Comparison of ENCODE assay signal across 16 cellular contexts in the genomic region with DNA sequence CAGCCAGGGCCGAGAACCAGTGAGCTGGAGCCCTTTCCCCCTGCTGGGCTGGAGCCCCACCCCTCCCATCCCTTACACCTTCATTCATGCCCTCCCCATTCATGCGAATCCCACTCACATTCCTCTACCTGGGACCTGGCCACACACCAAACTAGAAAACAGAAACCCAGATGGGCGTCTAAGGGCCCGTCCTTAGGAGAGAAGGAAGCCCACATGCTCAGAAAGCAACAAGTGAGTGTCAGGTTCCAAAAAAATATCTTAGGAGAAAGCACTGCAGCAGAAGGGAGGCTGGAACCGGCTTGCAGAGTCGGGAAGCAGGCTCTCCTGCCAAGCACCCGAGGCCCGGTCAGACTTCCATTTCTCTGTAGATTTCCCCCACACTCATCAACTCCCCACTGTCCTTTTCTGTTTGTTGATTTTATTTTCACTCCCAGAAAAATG. TPM values are rescaled to one million over a fixed set of nuclear protein-coding genes. Genes with fewer than 3 reads are reported as not detected.
DNase-seq lines count a peak whose midpoint lies in the region; ATAC-seq and TF ChIP-seq lines count a peak whose summit lies in the region.
"Had no signal": no experiment of that assay in that cellular context is flagged by ENCODE, and none has a peak within 500 bp of the region (broad histone marks: within the 10 kb centered on the region; RNA-seq: fewer than 3 reads in every experiment).

No MANE protein-coding gene starts in this region.

- peak in 3 of 7 experiments; percentile 15 to 21 (median 18) for DNase-seq in CD8-positive, alpha-beta T cell
- no peak for DNase-seq in effector memory CD8-positive, alpha-beta T cell
- DNase-seq in nephron progenitor cell (no peak), upper lobe of left lung (no peak), 8988T (no peak), neuronal stem cell (ENCODE audit: low spot score) (no peak)
- DNase-seq: activated CD4-positive, CD25-positive, alpha-beta regulatory T cell treated with anti-CD3 and anti-CD28 coated beads, Interleukin-2, amount 50 U/mL, for 72 hours; anterior cingulate cortex; GF-D8; heart right ventricle; NCI-H1930; psoas muscle; SK-N-SH; stimulated activated naive CD4-positive, alpha-beta T cell had no signal

- no peaks in the 10 kb centered on the region for H3K27me3 ChIP-seq in CD8-positive, alpha-beta T cell (ENCODE audit: insufficient read depth, low read length)
- H3K27me3 ChIP-seq in HUES64 (ENCODE audit: insufficient read depth, low read length) (peaks cover 6% of the 10 kb centered on the region; the same call in 1 of the 2 replicates), upper lobe of left lung (no peaks in the 10 kb centered on the region), neuronal stem cell (ENCODE audit: control insufficient read depth in 3 of 3, insufficient read depth in 3 of 3, low read depth in 1 of 3, low read length in 3 of 3) (peaks cover 0 to 100% (median 5%) of the 10 kb centered on the region in 3 experiments)

- H2BK12ac ChIP-seq in neuronal stem cell (ENCODE audit: low read length) = no peak overlapping the region

- 23% methylated on average over 8 of the region's 8 CpGs for WGBS in HUES64
- 31 to 33% methylated on average over 8 of the region's 8 CpGs for WGBS in upper lobe of left lung, 2 donors
- no CpG with 5 or more reads among the region's 8 CpGs for WGBS in neuronal stem cell (ENCODE audit: extremely low coverage in 2 of 2, insufficient read length in 2 of 2, insufficient replicate concordance in 1 of 2), 2 donors

- H3K79me1 ChIP-seq in neuronal stem cell (ENCODE audit: low read depth, low read length) = no peaks in the 10 kb centered on the region

- TF ChIP-seq EP300 in upper lobe of left lung (IDR thresholded peaks at IDR 0.05) = no peak

- H2AK5ac ChIP-seq in neuronal stem cell (ENCODE audit: low read depth, low read length) = no peak overlapping the region

- peaks cover 94% of the 10 kb centered on the region for H3K4me1 ChIP-seq in CD8-positive, alpha-beta T cell (ENCODE audit: insufficient read depth, low read length)
- H3K4me1 ChIP-seq in HUES64 (ENCODE audit: insufficient read depth, low read length) (peaks cover 54% of the 10 kb centered on the region), upper lobe of left lung (no peaks in the 10 kb centered on the region), neuronal stem cell (ENCODE audit: control insufficient read depth in 2 of 2, insufficient read depth in 1 of 2, low read depth in 1 of 2, low read length in 2 of 2) (peaks cover 0 to 9% of the 10 kb centered on the region in 2 donors)
- H3K4me1 ChIP-seq: heart right ventricle, psoas muscle had no signal

- H2BK120ac ChIP-seq in neuronal stem cell (ENCODE audit: low read depth, low read length) = no peak overlapping the region

- H3K27ac ChIP-seq in CD8-positive, alpha-beta T cell (ENCODE audit: low read depth, low read length) = peak overlapping the region; percentile 97
- H3K27ac ChIP-seq in HUES64 (ENCODE audit: low read depth, low read length) (peak overlapping the region; percentile 36; the same call in 1 of the 2 replicates), upper lobe of left lung (peak overlapping the region in 1 of 4 donors; percentile 39), neuronal stem cell (replicated peaks; ENCODE audit: low read length) (no peak overlapping the region)
- H3K27ac ChIP-seq: psoas muscle had no signal

- H3K4me2 ChIP-seq in neuronal stem cell (ENCODE audit: insufficient read depth, low read length, poor library complexity, severe bottlenecking) = no peak overlapping the region
- H3K4me2 ChIP-seq: SK-N-SH had no signal

- H3K4me3 Mint-ChIP-seq in CD8-positive, alpha-beta T cell = peak overlapping the region; percentile 100
- H3K4me3 Mint-ChIP-seq in effector memory CD8-positive, alpha-beta T cell = peak overlapping the region; percentile 99
- H3K4me3 Mint-ChIP-seq in nephron progenitor cell = peak overlapping the region; percentile 1

- H3K9ac ChIP-seq in HUES64 (ENCODE audit: low read depth, low read length) = no peak overlapping the region
- H3K9ac ChIP-seq in neuronal stem cell (ENCODE audit: low read depth, low read length, poor library complexity) = no peak overlapping the region
- H3K9ac ChIP-seq: SK-N-SH had no signal

- no peak for TF ChIP-seq CTCF in CD8-positive, alpha-beta T cell (IDR thresholded peaks at IDR 0.05)
- TF ChIP-seq CTCF in nephron progenitor cell (IDR thresholded peaks at IDR 0.05) (no peak), upper lobe of left lung (IDR thresholded peaks at IDR 0.05) (no peak)

- H3K18ac ChIP-seq in neuronal stem cell (ENCODE audit: low read length) = no peak overlapping the region

- ATAC-seq in CD8-positive, alpha-beta T cell = no peak
- no peak for ATAC-seq in effector memory CD8-positive, alpha-beta T cell (replicated peaks)
- ATAC-seq in upper lobe of left lung (ENCODE audit: low FRiP score in 2 of 2) = no peak
- ATAC-seq in HG03108 (IDR thresholded peaks at IDR 0.05; ENCODE audit: unreplicated experiment) = no peak
- ATAC-seq: heart right ventricle, psoas muscle had no signal

- CTCF ChIA-PET in CD8-positive, alpha-beta T cell (lab: Charles Lee) = interaction anchor here (1.8 kb wide), 1 partner anchor 16 kb away, joined by 6 read pairs; no protein-coding TSS in a partner anchor

- no peak for TF ChIP-seq POLR2A in upper lobe of left lung (IDR thresholded peaks at IDR 0.05)

- POLR2A ChIA-PET in CD8-positive, alpha-beta T cell (lab: Charles Lee) = interaction anchor here (0.8 to 58.6 kb wide), 4 partner anchors 8 to 41 kb away, joined by 3 to 2179 read pairs (median 34); partner anchors contain the start of gene BCL11B

- H2BK15ac ChIP-seq in neuronal stem cell (ENCODE audit: low read length) = no peak overlapping the region

- peaks cover 88% of the 10 kb centered on the region for H3K36me3 Mint-ChIP-seq in CD8-positive, alpha-beta T cell
- peaks cover 100% of the 10 kb centered on the region for H3K36me3 Mint-ChIP-seq in effector memory CD8-positive, alpha-beta T cell (ENCODE audit: insufficient read depth)
- H3K36me3 Mint-ChIP-seq in nephron progenitor cell (ENCODE audit: low read depth) = no peaks in the 10 kb centered on the region

- H3K4ac ChIP-seq in neuronal stem cell (ENCODE audit: low read length) = no peak overlapping the region

- no peak overlapping the region for H3K23ac ChIP-seq in neuronal stem cell (ENCODE audit: low read depth, low read length, poor library complexity)

- peaks cover 52% of the 10 kb centered on the region for H3K36me3 ChIP-seq in CD8-positive, alpha-beta T cell (ENCODE audit: insufficient read depth, low read length)
- no peaks in the 10 kb centered on the region; the same call in 1 of the 2 replicates for H3K36me3 ChIP-seq in HUES64 (ENCODE audit: insufficient read depth, low read length)
- H3K36me3 ChIP-seq in upper lobe of left lung = no peaks in the 10 kb centered on the region
- no peaks in the 10 kb centered on the region for H3K36me3 ChIP-seq in neuronal stem cell (replicated peaks in 1 of 2; ENCODE audit: control insufficient read depth in 2 of 2, insufficient read depth in 2 of 2, low read length in 2 of 2)
- H3K36me3 ChIP-seq: heart right ventricle had no signal

- no peaks in the 10 kb centered on the region for H3K9me3 ChIP-seq in CD8-positive, alpha-beta T cell (ENCODE audit: low read length)
- no peaks in the 10 kb centered on the region for H3K9me3 ChIP-seq in HUES64 (ENCODE audit: insufficient read depth, low read depth, low read length)
- no peaks in the 10 kb centered on the region for H3K9me3 ChIP-seq in upper lobe of left lung
- no peaks in the 10 kb centered on the region for H3K9me3 ChIP-seq in neuronal stem cell (replicated peaks in 1 of 2; ENCODE audit: control insufficient read depth in 2 of 2, insufficient read depth in 1 of 2, low read depth in 1 of 2, low read length in 2 of 2)
- H3K9me3 ChIP-seq: heart right ventricle, psoas muscle, SK-N-SH had no signal

- no peaks in the 10 kb centered on the region for H3K27me3 Mint-ChIP-seq in CD8-positive, alpha-beta T cell (ENCODE audit: low read depth)
- H3K27me3 Mint-ChIP-seq in effector memory CD8-positive, alpha-beta T cell = no peaks in the 10 kb centered on the region
- peaks cover 95% of the 10 kb centered on the region for H3K27me3 Mint-ChIP-seq in nephron progenitor cell (ENCODE audit: low read depth, poor library complexity)

- H4K91ac ChIP-seq in neuronal stem cell (ENCODE audit: low read depth, low read length, poor library complexity) = no peak overlapping the region

- intact Hi-C loops in CD8-positive, alpha-beta T cell (cut with DNase I, micrococcal nuclease) = loop anchor here in 1 of 2 experiments (1.0 kb wide), 1 partner anchor 14 kb away; no protein-coding TSS in a partner anchor

- H4K8ac ChIP-seq in neuronal stem cell (ENCODE audit: low read depth, low read length) = no peak overlapping the region

- no peak overlapping the region for H2BK5ac ChIP-seq in neuronal stem cell (ENCODE audit: low read length)

- H3K4me1 Mint-ChIP-seq in CD8-positive, alpha-beta T cell (ENCODE audit: low read depth) = peaks cover 98% of the 10 kb centered on the region
- H3K4me1 Mint-ChIP-seq in effector memory CD8-positive, alpha-beta T cell (ENCODE audit: low read depth in 2 of 2) = peaks cover 83 to 88% of the 10 kb centered on the region in 2 donors
- peaks cover 67% of the 10 kb centered on the region for H3K4me1 Mint-ChIP-seq in nephron progenitor cell

- H3K14ac ChIP-seq in neuronal stem cell (ENCODE audit: low read length) = no peak overlapping the region

- H2AFZ ChIP-seq in neuronal stem cell (ENCODE audit: low read length) = no peak overlapping the region

- peak overlapping the region; percentile 100 for H3K27ac Mint-ChIP-seq in CD8-positive, alpha-beta T cell
- H3K27ac Mint-ChIP-seq in effector memory CD8-positive, alpha-beta T cell = peak overlapping the region; percentile 98 to 99
- H3K27ac Mint-ChIP-seq in nephron progenitor cell = no peak overlapping the region

- H3K4me3 ChIP-seq in CD8-positive, alpha-beta T cell (ENCODE audit: low read depth, low read length) = peak overlapping the region; percentile 22
- no peak overlapping the region for H3K4me3 ChIP-seq in HUES64 (ENCODE audit: low read length)
- H3K4me3 ChIP-seq in upper lobe of left lung = no peak overlapping the region
- H3K4me3 ChIP-seq in neuronal stem cell (ENCODE audit: low read length in 2 of 2) = no peak overlapping the region
- H3K4me3 ChIP-seq: psoas muscle had no signal

- H3K9me3 Mint-ChIP-seq in CD8-positive, alpha-beta T cell = no peaks in the 10 kb centered on the region
- H3K9me3 Mint-ChIP-seq in effector memory CD8-positive, alpha-beta T cell = no peaks in the 10 kb centered on the region
- H3K9me3 Mint-ChIP-seq in nephron progenitor cell = no peaks in the 10 kb centered on the region

RNA-seq across cellular contexts. Expression of gene BCL11B, which starts 13.6 kb away (rescaled TPM):
- 100 to 1,000 TPM; 273 to 284 TPM for total RNA-seq in CD8-positive, alpha-beta T cell
- polyA plus RNA-seq in HUES64 (2013, experiment 1 of 2) = 1.2 TPM
- 1.1 TPM for polyA plus RNA-seq in HUES64 (2013, experiment 2 of 2)
- 1 to 10 TPM; 1.1 to 4.5 (median 2.2) TPM for total RNA-seq in upper lobe of left lung
- 0.77 TPM for polyA plus RNA-seq in neuronal stem cell (2013, experiment 1 of 2)
- polyA plus RNA-seq in neuronal stem cell (2013, experiment 2 of 2) = 0.90 TPM
- polyA plus RNA-seq: SK-N-SH had no signal

Comparison
In these comparisons a context has a peak if more than half of its experiments do, and no peak if none do; other contexts are left out.
1. H3K4me3 Mint-ChIP-seq: peak in every context shown above with its lines; median percentile 100 in CD8-positive, alpha-beta T cell; 99 in effector memory CD8-positive, alpha-beta T cell; 1 in nephron progenitor cell.
2. RNA of gene BCL11B, which starts 13.6 kb away (total RNA-seq): 273 to 284 TPM in CD8-positive, alpha-beta T cell; 1.1 to 4.5 TPM in upper lobe of left lung; every median in the first group is over 10 times any median in the second.